ENCODE assay signal across 8 cellular contexts in genomic region chr5:168706655-168707069, GRCh38.
A peak's percentile ranks its signal among the peaks of the same experiment; 100 is the strongest.
DNase-seq lines count a peak whose midpoint lies in the region; ATAC-seq and TF ChIP-seq lines count a peak whose summit lies in the region.

No MANE protein-coding gene starts in this region.

- H3K9me3 ChIP-seq in Loucy (ENCODE audit: insufficient read depth, low read depth, low read length), result no peaks in the 10 kb centered on the region

- H4K20me1 ChIP-seq in Loucy (ENCODE audit: insufficient read depth, low read length, poor library complexity, severe bottlenecking), result no peaks in the 10 kb centered on the region

- H3K36me3 Mint-ChIP-seq in activated T-helper 2 cell treated with anti-CD3 and anti-CD28 coated beads, Interferon-gamma antibody, Interleukin-2, Interleukin-4, amounts not matched to agents 10 μg/mL and 5 μg/mL and 100 μg/mL, durations not matched to agents 14 hours and 24 hours and 36 hours (ENCODE audit: low read depth), result no peaks in the 10 kb centered on the region

- H3K4me1 Mint-ChIP-seq in activated T-helper 2 cell treated with anti-CD3 and anti-CD28 coated beads, Interferon-gamma antibody, Interleukin-2, Interleukin-4, amounts not matched to agents 10 μg/mL and 5 μg/mL and 100 μg/mL, durations not matched to agents 14 hours and 24 hours and 36 hours (ENCODE audit: low read depth), result no peaks in the 10 kb centered on the region

- H3K4me2 ChIP-seq in Loucy (ENCODE audit: low read depth, low read length, poor library complexity, severe bottlenecking), result no peak overlapping the region

- H3K4me1 ChIP-seq in Loucy (ENCODE audit: insufficient read depth, low read length, poor library complexity, severe bottlenecking), result no peaks in the 10 kb centered on the region

- H3F3A ChIP-seq in Loucy (ENCODE audit: low read depth), result no peaks in the 10 kb centered on the region

- no peak overlapping the region for H2AFZ ChIP-seq in Loucy (ENCODE audit: low read length)

- no peak overlapping the region for H3K4me3 Mint-ChIP-seq in activated T-helper 2 cell treated with anti-CD3 and anti-CD28 coated beads, Interferon-gamma antibody, Interleukin-2, Interleukin-4, amounts not matched to agents 10 μg/mL and 5 μg/mL and 100 μg/mL, durations not matched to agents 14 hours and 24 hours and 36 hours (ENCODE audit: low read depth)

- H3K4me3 ChIP-seq in Loucy (ENCODE audit: low read length, poor library complexity, severe bottlenecking), result no peak overlapping the region

- H3K36me3 ChIP-seq in Loucy (ENCODE audit: insufficient read depth, low read length), result no peaks in the 10 kb centered on the region

- H3K27me3 Mint-ChIP-seq in activated T-helper 2 cell treated with anti-CD3 and anti-CD28 coated beads, Interferon-gamma antibody, Interleukin-2, Interleukin-4, amounts not matched to agents 10 μg/mL and 5 μg/mL and 100 μg/mL, durations not matched to agents 14 hours and 24 hours and 36 hours (ENCODE audit: low read depth), result no peaks in the 10 kb centered on the region

- H3K9ac ChIP-seq in Loucy (ENCODE audit: low read depth, low read length, poor library complexity, severe bottlenecking), result no peak overlapping the region

- no peaks in the 10 kb centered on the region for H3K79me2 ChIP-seq in Loucy (ENCODE audit: insufficient read depth, low read length)

- no peaks in the 10 kb centered on the region for H3K27me3 ChIP-seq in Loucy (ENCODE audit: insufficient read depth, low read length, poor library complexity, severe bottlenecking)

- no peak overlapping the region for H3K27ac Mint-ChIP-seq in activated T-helper 2 cell treated with anti-CD3 and anti-CD28 coated beads, Interferon-gamma antibody, Interleukin-2, Interleukin-4, amounts not matched to agents 10 μg/mL and 5 μg/mL and 100 μg/mL, durations not matched to agents 14 hours and 24 hours and 36 hours

- H3K9me3 Mint-ChIP-seq in activated T-helper 2 cell treated with anti-CD3 and anti-CD28 coated beads, Interferon-gamma antibody, Interleukin-2, Interleukin-4, amounts not matched to agents 10 μg/mL and 5 μg/mL and 100 μg/mL, durations not matched to agents 14 hours and 24 hours and 36 hours, result no peaks in the 10 kb centered on the region

- no peaks in the 10 kb centered on the region for H3K9me2 ChIP-seq in Loucy (replicated peaks; ENCODE audit: low read depth, low read length)

- peak; percentile 66 for TF ChIP-seq CTCF in Loucy (conservative IDR thresholded peaks at IDR 0.05; ENCODE audit: low read length)

- peak; percentile 12 for DNase-seq in SIG-M5 treated with dmso at 0.1 percent for 504 hours (lab: John Stamatoyannopoulos, UW; ENCODE audit: unreplicated experiment)
- no peak for DNase-seq in SIG-M5 (lab: John Stamatoyannopoulos, UW)
- DNase-seq in activated T-helper 2 cell treated with anti-CD3 and anti-CD28 coated beads, Interferon-gamma antibody, Interleukin-2, Interleukin-4, amounts not matched to agents 10 μg/mL and 5 μg/mL and 100 μg/mL, durations not matched to agents 14 hours and 24 hours and 36 hours (ENCODE audit: low spot score), result peak; percentile 16
- peak; percentile 19 to 47 for DNase-seq in hippocampal formation (lab: John Stamatoyannopoulos, UW)
- DNase-seq in stimulated activated naive CD8-positive, alpha-beta T cell treated with anti-CD3 and anti-CD28 coated beads, Interleukin-15, Interleukin-2, amounts not matched to agents 100 U/mL and 50 U/mL, for 24 hours, result peak; percentile 14

- ATAC-seq in stimulated activated naive CD8-positive, alpha-beta T cell treated with anti-CD3 and anti-CD28 coated beads, Interleukin-15, Interleukin-2, amounts not matched to agents 100 U/mL and 50 U/mL, for 24 hours, result peak; percentile 63
- ATAC-seq in HG03159 (IDR thresholded peaks at IDR 0.05; ENCODE audit: unreplicated experiment) (no peak), HG02588 (IDR thresholded peaks at IDR 0.05; ENCODE audit: unreplicated experiment) (no peak)

- intact Hi-C loops in activated T-helper 2 cell treated with anti-CD3 and anti-CD28 coated beads, Interferon-gamma antibody, Interleukin-2, Interleukin-4, amounts not matched to agents 10 μg/mL and 5 μg/mL and 100 μg/mL, durations not matched to agents 14 hours and 24 hours and 36 hours (cut with micrococcal nuclease), result loop anchor here (1.0 to 2.0 kb wide), 2 partner anchors 240 to 875 kb away; no protein-coding TSS in a partner anchor
